Comparison of ENCODE assay signal across 1 cellular context in genomic region chr6:44257007-44257752, GRCh38.
TF ChIP-seq lines count a peak whose summit lies in the region.

A gene with protein sequence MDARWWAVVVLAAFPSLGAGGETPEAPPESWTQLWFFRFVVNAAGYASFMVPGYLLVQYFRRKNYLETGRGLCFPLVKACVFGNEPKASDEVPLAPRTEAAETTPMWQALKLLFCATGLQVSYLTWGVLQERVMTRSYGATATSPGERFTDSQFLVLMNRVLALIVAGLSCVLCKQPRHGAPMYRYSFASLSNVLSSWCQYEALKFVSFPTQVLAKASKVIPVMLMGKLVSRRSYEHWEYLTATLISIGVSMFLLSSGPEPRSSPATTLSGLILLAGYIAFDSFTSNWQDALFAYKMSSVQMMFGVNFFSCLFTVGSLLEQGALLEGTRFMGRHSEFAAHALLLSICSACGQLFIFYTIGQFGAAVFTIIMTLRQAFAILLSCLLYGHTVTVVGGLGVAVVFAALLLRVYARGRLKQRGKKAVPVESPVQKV (minus strand): TSS chr6:44257528. CDS start chr6:44257410, 118 bp downstream.

TF ChIP-seq in K562, 482 proteins besides CTCF, POLR2A, EP300 and RAD21 (continued from another document and continues in another):
- TF ChIP-seq ZBTB33 (CRISPR knock-in tag; IDR thresholded peaks at IDR 0.05) (peak; percentile 69; the same call in 1 of the 2 replicates), VEZF1 (CRISPR knock-in tag; IDR thresholded peaks at IDR 0.05) (peak; percentile 98), FOXM1 (IDR thresholded peaks at IDR 0.05; ENCODE audit: low read depth) (0 out of 2 replicates have a peak, but pooled peaks have one; percentile 18), FOXM1 (CRISPR knock-in tag; IDR thresholded peaks at IDR 0.05; ENCODE audit: low read depth) (peak; percentile 87; the same call in 1 of the 2 replicates), KLF6 (CRISPR knock-in tag; IDR thresholded peaks at IDR 0.05; ENCODE audit: borderline replicate concordance) (no peak; the same call in 1 of the 2 replicates), KLF1 (tag; IDR thresholded peaks at IDR 0.05) (0 out of 2 replicates have a peak, but pooled peaks have one; percentile 22), TCF3 (CRISPR knock-in tag; IDR thresholded peaks at IDR 0.05) (no peak), DLX4 (CRISPR knock-in tag; IDR thresholded peaks at IDR 0.05) (no peak), ZNF354B (CRISPR knock-in tag; IDR thresholded peaks at IDR 0.05) (no peak), HOXB6 (CRISPR knock-in tag; IDR thresholded peaks at IDR 0.05; ENCODE audit: borderline replicate concordance) (no peak), ZNF561 (CRISPR knock-in tag; conservative IDR thresholded peaks at IDR 0.05) (no peak), ZNF239 (CRISPR knock-in tag; IDR thresholded peaks at IDR 0.05) (no peak), SMARCC2 (IDR thresholded peaks at IDR 0.05; ENCODE audit: low read depth) (no peak), ETV5 (CRISPR knock-in tag; IDR thresholded peaks at IDR 0.05; ENCODE audit: low read depth) (0 out of 2 replicates have a peak, but pooled peaks have one; percentile 65), ZSCAN29 (IDR thresholded peaks at IDR 0.05) (no peak), HNRNPL (IDR thresholded peaks at IDR 0.05; ENCODE audit: low read depth, low read length) (no peak), NR0B1 (IDR thresholded peaks at IDR 0.05; ENCODE audit: partially characterized antibody) (no peak), HDAC6 (IDR thresholded peaks at IDR 0.05; ENCODE audit: low read depth, low read length) (no peak), ZNF280B (CRISPR knock-in tag; IDR thresholded peaks at IDR 0.05) (no peak), NR1H2 (CRISPR knock-in tag; IDR thresholded peaks at IDR 0.05) (no peak; the same call in 1 of the 2 replicates), TAF9B (IDR thresholded peaks at IDR 0.05; ENCODE audit: partially characterized antibody) (no peak), LCOR (CRISPR knock-in tag; IDR thresholded peaks at IDR 0.05) (peak; percentile 72; the same call in 1 of the 2 replicates), TEAD1 (CRISPR knock-in tag; IDR thresholded peaks at IDR 0.05) (peak in 1 of 2 experiments; percentile 91; a peak in 3 of 4 replicates), E4F1 (CRISPR knock-in tag; IDR thresholded peaks at IDR 0.05; ENCODE audit: borderline replicate concordance) (no peak), CREB1 (IDR thresholded peaks at IDR 0.05) (peak; percentile 53), CREB1 (CRISPR knock-in tag; IDR thresholded peaks at IDR 0.05) (peak; percentile 64), SIN3A (IDR thresholded peaks at IDR 0.05; ENCODE audit: borderline replicate concordance in 2 of 2, control insufficient read depth in 1 of 2, low read depth in 2 of 2, low read length in 2 of 2) (peak; percentile 72 to 97), ZNF589 (CRISPR knock-in tag; IDR thresholded peaks at IDR 0.05; ENCODE audit: low read depth) (peak; percentile 72; the same call in 1 of the 2 replicates), CTCFL (IDR thresholded peaks at IDR 0.05; ENCODE audit: borderline replicate concordance, insufficient read depth, low read depth, low read length, poor library complexity, severe bottlenecking) (peak; percentile 99), ETS2 (tag; IDR thresholded peaks at IDR 0.05; ENCODE audit: borderline replicate concordance, poor library complexity, severe bottlenecking) (no peak), SRSF9 (IDR thresholded peaks at IDR 0.05; ENCODE audit: borderline replicate concordance, low read depth, low read length) (no peak), MCM2 (IDR thresholded peaks at IDR 0.05; ENCODE audit: low read depth) (no peak), RBFOX2 (IDR thresholded peaks at IDR 0.05; ENCODE audit: low read depth, low read length) (peak; percentile 93), FIP1L1 (IDR thresholded peaks at IDR 0.05; ENCODE audit: low read depth, low read length, poor library complexity, severe bottlenecking) (peak; percentile 87)
- TF ChIP-seq, protein P1, sequence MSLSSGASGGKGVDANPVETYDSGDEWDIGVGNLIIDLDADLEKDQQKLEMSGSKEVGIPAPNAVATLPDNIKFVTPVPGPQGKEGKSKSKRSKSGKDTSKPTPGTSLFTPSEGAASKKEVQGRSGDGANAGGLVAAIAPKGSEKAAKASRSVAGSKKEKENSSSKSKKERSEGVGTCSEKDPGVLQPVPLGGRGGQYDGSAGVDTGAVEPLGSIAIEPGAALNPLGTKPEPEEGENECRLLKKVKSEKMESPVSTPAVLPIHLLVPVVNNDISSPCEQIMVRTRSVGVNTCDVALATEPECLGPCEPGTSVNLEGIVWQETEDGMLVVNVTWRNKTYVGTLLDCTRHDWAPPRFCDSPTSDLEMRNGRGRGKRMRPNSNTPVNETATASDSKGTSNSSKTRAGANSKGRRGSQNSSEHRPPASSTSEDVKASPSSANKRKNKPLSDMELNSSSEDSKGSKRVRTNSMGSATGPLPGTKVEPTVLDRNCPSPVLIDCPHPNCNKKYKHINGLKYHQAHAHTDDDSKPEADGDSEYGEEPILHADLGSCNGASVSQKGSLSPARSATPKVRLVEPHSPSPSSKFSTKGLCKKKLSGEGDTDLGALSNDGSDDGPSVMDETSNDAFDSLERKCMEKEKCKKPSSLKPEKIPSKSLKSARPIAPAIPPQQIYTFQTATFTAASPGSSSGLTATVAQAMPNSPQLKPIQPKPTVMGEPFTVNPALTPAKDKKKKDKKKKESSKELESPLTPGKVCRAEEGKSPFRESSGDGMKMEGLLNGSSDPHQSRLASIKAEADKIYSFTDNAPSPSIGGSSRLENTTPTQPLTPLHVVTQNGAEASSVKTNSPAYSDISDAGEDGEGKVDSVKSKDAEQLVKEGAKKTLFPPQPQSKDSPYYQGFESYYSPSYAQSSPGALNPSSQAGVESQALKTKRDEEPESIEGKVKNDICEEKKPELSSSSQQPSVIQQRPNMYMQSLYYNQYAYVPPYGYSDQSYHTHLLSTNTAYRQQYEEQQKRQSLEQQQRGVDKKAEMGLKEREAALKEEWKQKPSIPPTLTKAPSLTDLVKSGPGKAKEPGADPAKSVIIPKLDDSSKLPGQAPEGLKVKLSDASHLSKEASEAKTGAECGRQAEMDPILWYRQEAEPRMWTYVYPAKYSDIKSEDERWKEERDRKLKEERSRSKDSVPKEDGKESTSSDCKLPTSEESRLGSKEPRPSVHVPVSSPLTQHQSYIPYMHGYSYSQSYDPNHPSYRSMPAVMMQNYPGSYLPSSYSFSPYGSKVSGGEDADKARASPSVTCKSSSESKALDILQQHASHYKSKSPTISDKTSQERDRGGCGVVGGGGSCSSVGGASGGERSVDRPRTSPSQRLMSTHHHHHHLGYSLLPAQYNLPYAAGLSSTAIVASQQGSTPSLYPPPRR (CRISPR knock-in tag; IDR thresholded peaks at IDR 0.05; ENCODE audit: borderline replicate concordance) = 0 out of 2 replicates have a peak, but pooled peaks have one; percentile 11
